In genomic region chr10:110850990-110851389, GRCh38 we compare ENCODE assay signal across 9 cellular contexts. TPM values are rescaled to one million over a fixed set of nuclear protein-coding genes. Genes with fewer than 3 reads are reported as not detected.
DNase-seq lines count a peak whose midpoint lies in the region; ATAC-seq and TF ChIP-seq lines count a peak whose summit lies in the region.
"Had no signal": no experiment of that assay in that cellular context is flagged by ENCODE, and none has a peak within 500 bp of the region (broad histone marks: within the 10 kb centered on the region; RNA-seq: fewer than 3 reads in every experiment).

No MANE protein-coding gene starts in this region.

- H3K4me3 ChIP-seq in body of pancreas (no peak overlapping the region), neutrophil (ENCODE audit: low read depth in 1 of 2, low read length in 1 of 2) (no peak overlapping the region)
- H3K4me3 ChIP-seq: pancreas had no signal

- peak; percentile 73 for DNase-seq in GM03348 (ENCODE audit: low spot score)
- DNase-seq in NOMO-1 treated with DMSO at 0.1 percent for 48 hours (lab: John Stamatoyannopoulos, UW; ENCODE audit: unreplicated experiment) = peak; percentile 48
- no peak for DNase-seq in body of pancreas
- no peak for DNase-seq in NCI-H2081 treated with DMSO at 0.1 percent for 48 hours (lab: John Stamatoyannopoulos, UW)
- DNase-seq in HuH-7 (ENCODE audit: low spot score) = no peak

- no peaks in the 10 kb centered on the region for H3K27me3 ChIP-seq in body of pancreas
- no peaks in the 10 kb centered on the region for H3K27me3 ChIP-seq in neutrophil
- H3K27me3 ChIP-seq: pancreas had no signal

- 74 to 88% methylated on average over 6 of the region's 6 CpGs for WGBS in body of pancreas, 2 donors

- no peak for TF ChIP-seq POLR2A in body of pancreas (IDR thresholded peaks at IDR 0.05)

- H3K9me3 ChIP-seq in body of pancreas = no peaks in the 10 kb centered on the region
- no peaks in the 10 kb centered on the region for H3K9me3 ChIP-seq in neutrophil
- H3K9me3 ChIP-seq: pancreas had no signal

- intact Hi-C loops in body of pancreas (cut with DNase I) = no loop called here

- H3K36me3 ChIP-seq in body of pancreas (replicated peaks in 1 of 2; ENCODE audit: insufficient read depth in 1 of 2, low read depth in 2 of 2) (no peaks in the 10 kb centered on the region), neutrophil (no peaks in the 10 kb centered on the region)
- H3K36me3 ChIP-seq: pancreas had no signal

- ATAC-seq in body of pancreas (no peak), HG03521 (IDR thresholded peaks at IDR 0.05; ENCODE audit: unreplicated experiment) (no peak), GM21423 (IDR thresholded peaks at IDR 0.05; ENCODE audit: unreplicated experiment) (no peak)

- H3K4me1 ChIP-seq in body of pancreas (peaks cover 93% of the 10 kb centered on the region), neutrophil (ENCODE audit: control insufficient read depth in 1 of 2, insufficient read depth in 1 of 2, low read depth in 1 of 2, low read length in 1 of 2) (peaks cover 27 to 59% of the 10 kb centered on the region in 2 experiments)

- no peak for TF ChIP-seq CTCF in body of pancreas (IDR thresholded peaks at IDR 0.05)
- TF ChIP-seq CTCF in neutrophil (IDR thresholded peaks at IDR 0.05) = no peak

- peak overlapping the region; percentile 5 to 96 (median 31) for H3K27ac ChIP-seq in body of pancreas
- H3K27ac ChIP-seq in neutrophil = peak overlapping the region; percentile 9

RNA-seq across cellular contexts. Expression of gene PDCD4, which starts 20.7 kb away (rescaled TPM):
- total RNA-seq in body of pancreas = 100 to 1,000 TPM; 332 to 458 TPM

Comparison
In these comparisons a context has a peak if more than half of its experiments do, and no peak if none do; other contexts are left out.
1. DNase-seq: peak in GM03348 (single experiment) and NOMO-1 treated with DMSO at 0.1 percent for 48 hours (single experiment); none in body of pancreas (0 of 4), NCI-H2081 treated with DMSO at 0.1 percent for 48 hours (single experiment) and HuH-7 (single experiment).